Comparison of ENCODE assay signal across 8 cellular contexts in genomic region chr15:74599156-74599555, GRCh38. TPM values are rescaled to one million over a fixed set of nuclear protein-coding genes. Genes with fewer than 3 reads are reported as not detected.
A peak's percentile ranks its signal among the peaks of the same experiment; 100 is the strongest.
DNase-seq lines count a peak whose midpoint lies in the region; ATAC-seq and TF ChIP-seq lines count a peak whose summit lies in the region.

No MANE protein-coding gene starts in this region.

- H3K9me3 ChIP-seq in Loucy (ENCODE audit: insufficient read depth, low read depth, low read length): no peaks in the 10 kb centered on the region

- no peaks in the 10 kb centered on the region for H3K9me2 ChIP-seq in Loucy (replicated peaks; ENCODE audit: low read depth, low read length)

- no peaks in the 10 kb centered on the region for H3K27me3 ChIP-seq in ACC112 (ENCODE audit: insufficient read depth, low read length)
- H3K27me3 ChIP-seq in Loucy (ENCODE audit: insufficient read depth, low read length, poor library complexity, severe bottlenecking): no peaks in the 10 kb centered on the region

- H3K4me3 ChIP-seq in ACC112 (ENCODE audit: low read depth, low read length) (peak overlapping the region; percentile 89), Loucy (ENCODE audit: low read length, poor library complexity, severe bottlenecking) (peak overlapping the region; percentile 77), coronary artery (peak overlapping the region; percentile 66)

- H3K4me3 Mint-ChIP-seq in naive B cell: peak overlapping the region; percentile 86 to 100 (median 98)

- H2AFZ ChIP-seq in ACC112 (ENCODE audit: low read length, unreplicated experiment) (no peak overlapping the region), Loucy (ENCODE audit: low read length) (no peak overlapping the region)

- H3K4me1 Mint-ChIP-seq in naive B cell: peaks cover 14 to 19% (median 18%) of the 10 kb centered on the region in 3 donors

- no peaks in the 10 kb centered on the region for H3K9me3 Mint-ChIP-seq in naive B cell

- DNase-seq in coronary artery (ENCODE audit: low spot score): no peak
- no peak for DNase-seq in naive B cell
- no peak for DNase-seq in HEK293T (ENCODE audit: extremely low spot score)
- no peak for DNase-seq in GDM1 (lab: John Stamatoyannopoulos, UW)

- H3K4me2 ChIP-seq in Loucy (ENCODE audit: low read depth, low read length, poor library complexity, severe bottlenecking): peak overlapping the region; percentile 86

- no peaks in the 10 kb centered on the region for H4K20me1 ChIP-seq in Loucy (ENCODE audit: insufficient read depth, low read length, poor library complexity, severe bottlenecking)

- H3K27ac Mint-ChIP-seq in naive B cell: peak overlapping the region in 1 of 6 donors; percentile 90

- TF ChIP-seq CTCF in Loucy (conservative IDR thresholded peaks at IDR 0.05; ENCODE audit: low read length) (no peak), coronary artery (IDR thresholded peaks at IDR 0.05) (no peak)

- peak overlapping the region; percentile 78 for H3K9ac ChIP-seq in Loucy (ENCODE audit: low read depth, low read length, poor library complexity, severe bottlenecking)

- POLR2A ChIA-PET in HEK293T (lab: Yijun Ruan, JAX): interaction anchor here (0.7 to 1.7 kb wide), 7 partner anchors 13 to 58 kb away, joined by 3 to 6 read pairs (median 3); partner anchors contain the start of gene CLK3

- no peaks in the 10 kb centered on the region for H3K36me3 Mint-ChIP-seq in naive B cell

- CTCF ChIA-PET in HEK293T (lab: Yijun Ruan, JAX): no interaction called here

- H3K36me3 ChIP-seq in ACC112 (ENCODE audit: insufficient read depth, low read length) (no peaks in the 10 kb centered on the region), Loucy (ENCODE audit: insufficient read depth, low read length) (peaks cover 3% of the 10 kb centered on the region; the same call in 1 of the 2 replicates)

- H3K27ac ChIP-seq in ACC112 (ENCODE audit: low read depth, low read length) (no peak overlapping the region), coronary artery (peak overlapping the region; percentile 12 to 77)

- peaks cover 8% of the 10 kb centered on the region for H3K79me2 ChIP-seq in ACC112 (ENCODE audit: control insufficient read depth, insufficient read depth, low read length, unreplicated experiment)
- H3K79me2 ChIP-seq in Loucy (ENCODE audit: insufficient read depth, low read length): peaks cover 16% of the 10 kb centered on the region

- no peaks in the 10 kb centered on the region for H3K27me3 Mint-ChIP-seq in naive B cell

- no peaks in the 10 kb centered on the region for H3F3A ChIP-seq in Loucy (ENCODE audit: low read depth)

- no peak for ATAC-seq in naive B cell (ENCODE audit: low read depth in 2 of 2)
- ATAC-seq in HG03521 (IDR thresholded peaks at IDR 0.05; ENCODE audit: unreplicated experiment): no peak
- no peak for ATAC-seq in GM19351 (IDR thresholded peaks at IDR 0.05; ENCODE audit: unreplicated experiment)

- H3K4me1 ChIP-seq in ACC112 (ENCODE audit: control insufficient read depth, insufficient read depth, low read length, unreplicated experiment) (peaks cover 8% of the 10 kb centered on the region), Loucy (ENCODE audit: insufficient read depth, low read length, poor library complexity, severe bottlenecking) (peaks cover 19% of the 10 kb centered on the region)

TF ChIP-seq in HEK293T, 16 proteins besides CTCF, POLR2A, EP300 and RAD21:
- TF ChIP-seq SP1 (IDR thresholded peaks at IDR 0.05) (no peak), HDGF (IDR thresholded peaks at IDR 0.05; ENCODE audit: borderline replicate concordance) (no peak), ELF4 (IDR thresholded peaks at IDR 0.05) (no peak), FOXK2 (IDR thresholded peaks at IDR 0.05) (no peak), FOXM1 (IDR thresholded peaks at IDR 0.05; ENCODE audit: borderline replicate concordance) (no peak), SUZ12 (IDR thresholded peaks at IDR 0.05) (no peak), PKNOX1 (IDR thresholded peaks at IDR 0.05) (no peak), BHLHE40 (IDR thresholded peaks at IDR 0.05; ENCODE audit: borderline replicate concordance) (no peak), FOXA1 (IDR thresholded peaks at IDR 0.05) (no peak), LEF1 (IDR thresholded peaks at IDR 0.05; ENCODE audit: borderline replicate concordance) (no peak), ARNT (IDR thresholded peaks at IDR 0.05) (no peak), NFRKB (IDR thresholded peaks at IDR 0.05) (no peak), TARDBP (IDR thresholded peaks at IDR 0.05) (no peak), L3MBTL2 (conservative IDR thresholded peaks at IDR 0.05) (no peak), ZNF384 (IDR thresholded peaks at IDR 0.05) (no peak)

RNA-seq across cellular contexts. Expression of gene CLK3, which starts 16.5 kb away (rescaled TPM):
- polyA plus RNA-seq in naive B cell (ENCODE audit: low read depth in 6 of 6): 100 to 1,000 TPM in 1 of 6 donors, 10 to 100 TPM in 5; 53.1 to 118 (median 61.9) TPM

RNA-seq across cellular contexts. Expression of gene ARID3B, which starts 58.1 kb away (rescaled TPM):
- 10 to 100 TPM in 1 of 6 donors, 1 to 10 TPM in 5; 3.0 to 13.6 (median 5.4) TPM for polyA plus RNA-seq in naive B cell (ENCODE audit: low read depth in 6 of 6)
